In genomic region chr4:77734928-77735327, GRCh38 we compare ENCODE assay signal across 8 cellular contexts.
A peak's percentile ranks its signal among the peaks of the same experiment; 100 is the strongest.
DNase-seq lines count a peak whose midpoint lies in the region; ATAC-seq and TF ChIP-seq lines count a peak whose summit lies in the region.

No MANE protein-coding gene starts in this region.

- no peaks in the 10 kb centered on the region for H3K27me3 Mint-ChIP-seq in activated naive CD4-positive, alpha-beta T cell treated with anti-CD3 and anti-CD28 coated beads for 36 hours (ENCODE audit: low read depth)
- no peaks in the 10 kb centered on the region for H3K27me3 Mint-ChIP-seq in naive B cell

- H3K4me1 ChIP-seq in tibial nerve, result peaks cover 0 to 3% (median 0%) of the 10 kb centered on the region in 4 donors
- H3K4me1 ChIP-seq in testis, result no peaks in the 10 kb centered on the region

- no peaks in the 10 kb centered on the region for H3K9me3 Mint-ChIP-seq in activated naive CD4-positive, alpha-beta T cell treated with anti-CD3 and anti-CD28 coated beads for 36 hours
- no peaks in the 10 kb centered on the region for H3K9me3 Mint-ChIP-seq in activated naive CD4-positive, alpha-beta T cell treated with anti-CD3 and anti-CD28 coated beads, Interleukin-2, amount 50 U/mL, for 72 hours
- no peaks in the 10 kb centered on the region for H3K9me3 Mint-ChIP-seq in naive B cell

- H3K4me3 ChIP-seq in HFF-Myc (replicated peaks; ENCODE audit: low read depth, low read length) (no peak overlapping the region), tibial nerve (no peak overlapping the region), testis (no peak overlapping the region)

- no peaks in the 10 kb centered on the region for H3K9me3 ChIP-seq in tibial nerve
- no peaks in the 10 kb centered on the region for H3K9me3 ChIP-seq in testis

- TF ChIP-seq POLR2A in tibial nerve (IDR thresholded peaks at IDR 0.05) (no peak), testis (IDR thresholded peaks at IDR 0.05) (no peak)

- ATAC-seq in activated naive CD4-positive, alpha-beta T cell treated with anti-CD3 and anti-CD28 coated beads, Interleukin-2, amount 50 U/mL, for 72 hours, result peak; percentile 91 to 99
- peak; percentile 64 to 73 for ATAC-seq in naive B cell (ENCODE audit: low read depth in 2 of 2)

- H3K27ac ChIP-seq in tibial nerve (no peak overlapping the region), testis (no peak overlapping the region)

- H3K36me3 ChIP-seq in tibial nerve, result peaks cover 0 to 26% (median 0%) of the 10 kb centered on the region in 3 donors
- no peaks in the 10 kb centered on the region for H3K36me3 ChIP-seq in testis (ENCODE audit: low read depth, missing control alignments)

- peak; percentile 49 for DNase-seq in activated naive CD4-positive, alpha-beta T cell treated with anti-CD3 and anti-CD28 coated beads for 36 hours
- DNase-seq in activated naive CD4-positive, alpha-beta T cell (lab: John Stamatoyannopoulos, UW), result no peak
- DNase-seq in HFF-Myc (ENCODE audit: extremely low read depth, low read depth), result peak; percentile 4
- peak; percentile 71 for DNase-seq in LoVo (ENCODE audit: low spot score)
- DNase-seq in activated naive CD4-positive, alpha-beta T cell treated with anti-CD3 and anti-CD28 coated beads, Interleukin-2, amount 50 U/mL, for 72 hours (ENCODE audit: low spot score in 2 of 2), result peak in 1 of 2 donors; percentile 16
- peak; percentile 22 for DNase-seq in naive B cell
- DNase-seq in tibial nerve (ENCODE audit: low spot score in 2 of 2), result no peak
- no peak for DNase-seq in testis

- H3K27me3 ChIP-seq in tibial nerve (no peaks in the 10 kb centered on the region), testis (no peaks in the 10 kb centered on the region)

- intact Hi-C loops in activated naive CD4-positive, alpha-beta T cell treated with anti-CD3 and anti-CD28 coated beads for 36 hours (cut with micrococcal nuclease), result loop anchor here (2.0 to 5.0 kb wide), 3 partner anchors 18 to 127 kb away; partner anchors contain the start of gene MRPL1
- intact Hi-C loops in testis (cut with DNase I; ENCODE audit: low total_unique reads), result no loop called here

- CTCF ChIA-PET in activated naive CD4-positive, alpha-beta T cell treated with anti-CD3 and anti-CD28 coated beads for 36 hours (lab: Charles Lee), result interaction anchor here (0.6 kb wide), 1 partner anchor 55 kb away, joined by 4 read pairs; no protein-coding TSS in a partner anchor

- 86 to 88% methylated on average over 4 of the region's 4 CpGs for WGBS in tibial nerve, 2 donors
- 87 to 92% methylated on average over 4 of the region's 4 CpGs for WGBS in testis, 2 donors

- peak overlapping the region; percentile 33 for H3K4me3 Mint-ChIP-seq in activated naive CD4-positive, alpha-beta T cell treated with anti-CD3 and anti-CD28 coated beads for 36 hours
- H3K4me3 Mint-ChIP-seq in naive B cell, result peak overlapping the region in 5 of 8 donors; percentile 31 to 71 (median 53)

- peaks cover 33% of the 10 kb centered on the region for H3K36me3 Mint-ChIP-seq in activated naive CD4-positive, alpha-beta T cell treated with anti-CD3 and anti-CD28 coated beads for 36 hours (ENCODE audit: low read depth)
- peaks cover 0 to 44% of the 10 kb centered on the region in 2 donors for H3K36me3 Mint-ChIP-seq in activated naive CD4-positive, alpha-beta T cell treated with anti-CD3 and anti-CD28 coated beads, Interleukin-2, amount 50 U/mL, for 72 hours
- peaks cover 23 to 29% of the 10 kb centered on the region in 2 donors for H3K36me3 Mint-ChIP-seq in naive B cell

- TF ChIP-seq CTCF in HFF-Myc (IDR thresholded peaks at IDR 0.05; ENCODE audit: low read depth, low read length, missing control alignments) (no peak), tibial nerve (IDR thresholded peaks at IDR 0.05) (no peak), testis (IDR thresholded peaks at IDR 0.05) (no peak)

- H3K27ac Mint-ChIP-seq in activated naive CD4-positive, alpha-beta T cell treated with anti-CD3 and anti-CD28 coated beads for 36 hours, result peak overlapping the region; percentile 66
- peak overlapping the region; percentile 26 to 32 for H3K27ac Mint-ChIP-seq in activated naive CD4-positive, alpha-beta T cell treated with anti-CD3 and anti-CD28 coated beads, Interleukin-2, amount 50 U/mL, for 72 hours
- peak overlapping the region in 5 of 6 donors; percentile 23 to 83 (median 65) for H3K27ac Mint-ChIP-seq in naive B cell

- TF ChIP-seq EP300 in tibial nerve (IDR thresholded peaks at IDR 0.05), result no peak

- peaks cover 54% of the 10 kb centered on the region for H3K4me1 Mint-ChIP-seq in activated naive CD4-positive, alpha-beta T cell treated with anti-CD3 and anti-CD28 coated beads for 36 hours (ENCODE audit: low read depth)
- peaks cover 34 to 44% (median 42%) of the 10 kb centered on the region in 3 donors for H3K4me1 Mint-ChIP-seq in naive B cell

Comparison
In these comparisons a context has a peak if more than half of its experiments do, and no peak if none do; other contexts are left out.
1. DNase-seq: peak in activated naive CD4-positive, alpha-beta T cell treated with anti-CD3 and anti-CD28 coated beads for 36 hours (single experiment), HFF-Myc (single experiment), LoVo (single experiment) and naive B cell (single experiment); none in activated naive CD4-positive, alpha-beta T cell (0 of 4), tibial nerve (0 of 2) and testis (single experiment).
2. Peak in every context shown above with its lines, with median percentiles within 50 percentile points of each other: H3K27ac Mint-ChIP-seq.